ENCODE assay signal across 25 cellular contexts in the genomic region with DNA sequence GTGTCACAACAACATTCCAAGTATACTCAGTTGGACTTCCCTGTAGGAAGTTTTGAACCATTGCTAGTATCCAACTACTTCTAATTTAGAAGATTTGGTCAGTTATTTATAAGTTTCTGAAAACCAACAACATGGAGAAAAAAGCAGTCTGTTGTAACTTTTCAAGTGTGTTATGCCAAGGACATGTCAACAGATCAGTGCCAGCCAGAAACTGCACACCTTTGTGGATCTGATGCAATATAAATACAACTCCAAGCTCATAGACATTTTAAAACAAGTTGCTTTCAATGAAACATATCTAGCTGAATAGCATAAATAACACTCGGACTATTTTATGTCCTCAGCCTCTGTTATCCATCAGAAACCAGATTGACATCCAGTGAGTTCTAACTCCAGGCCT. TPM values are rescaled to one million over a fixed set of nuclear protein-coding genes. Genes with fewer than 3 reads are reported as not detected.
DNase-seq lines count a peak whose midpoint lies in the region; ATAC-seq and TF ChIP-seq lines count a peak whose summit lies in the region.
"Had no signal": no experiment of that assay in that cellular context is flagged by ENCODE, and none has a peak within 500 bp of the region (broad histone marks: within the 10 kb centered on the region; RNA-seq: fewer than 3 reads in every experiment).

No MANE protein-coding gene starts in this region.

- H3K4me1 ChIP-seq in GM23248 (ENCODE audit: insufficient read depth) (peaks cover 23% of the 10 kb centered on the region), Loucy (ENCODE audit: insufficient read depth, low read length, poor library complexity, severe bottlenecking) (peaks cover 9% of the 10 kb centered on the region), trophoblast cell (ENCODE audit: control insufficient read depth in 1 of 2, insufficient read depth in 2 of 2, low read length in 2 of 2) (peaks cover 22 to 25% of the 10 kb centered on the region in 2 experiments), ascending aorta (no peaks in the 10 kb centered on the region)
- H3K4me1 ChIP-seq: HAP-1 had no signal

- H3K27me3 ChIP-seq in GM23248 (replicated peaks; ENCODE audit: insufficient read depth) (no peaks in the 10 kb centered on the region), Loucy (ENCODE audit: insufficient read depth, low read length, poor library complexity, severe bottlenecking) (no peaks in the 10 kb centered on the region), trophoblast cell (ENCODE audit: insufficient read depth, low read length) (no peaks in the 10 kb centered on the region), ascending aorta (no peaks in the 10 kb centered on the region)
- H3K27me3 ChIP-seq: SJSA1 had no signal

- WGBS in GM23248 (ENCODE audit: low coverage in 1 of 2, low lambda C conversion rate in 2 of 2, missing lambda C conversion rate in 2 of 2), 2 experiments, result 100% methylated on average over 1 of the region's 1 CpG
- no CpG with 5 or more reads among the region's 1 CpG for WGBS in trophoblast cell (ENCODE audit: extremely low coverage, insufficient coverage, insufficient read length)

- H3K4ac ChIP-seq in trophoblast cell (ENCODE audit: low read depth, low read length), result no peak overlapping the region

- H3K9me2 ChIP-seq in GM23248 (ENCODE audit: insufficient read depth), result no peaks in the 10 kb centered on the region
- no peaks in the 10 kb centered on the region for H3K9me2 ChIP-seq in Loucy (replicated peaks; ENCODE audit: low read depth, low read length)

- H3K27ac ChIP-seq in GM23248 (no peak overlapping the region), trophoblast cell (ENCODE audit: low read depth, low read length) (no peak overlapping the region), ascending aorta (no peak overlapping the region)
- H3K27ac ChIP-seq: C4-2B, PC-9, SJSA1 had no signal

- peaks cover 25% of the 10 kb centered on the region for H3K79me1 ChIP-seq in trophoblast cell (ENCODE audit: low read length)

- no peak overlapping the region for H4K91ac ChIP-seq in trophoblast cell (ENCODE audit: low read depth, low read length)

- H3K79me2 ChIP-seq in GM23248 (ENCODE audit: insufficient read depth) (no peaks in the 10 kb centered on the region), Loucy (ENCODE audit: insufficient read depth, low read length) (no peaks in the 10 kb centered on the region), trophoblast cell (ENCODE audit: control insufficient read depth, insufficient read depth, low read length, poor library complexity) (peaks cover 3% of the 10 kb centered on the region)

- in situ Hi-C loops in GM23248 (cut with MboI), result no loop called here

- H3K14ac ChIP-seq in trophoblast cell (ENCODE audit: low read length), result no peak overlapping the region

- no peak for TF ChIP-seq CTCF in Loucy (conservative IDR thresholded peaks at IDR 0.05; ENCODE audit: low read length)
- no peak for TF ChIP-seq CTCF in ascending aorta (IDR thresholded peaks at IDR 0.05)

- H2BK12ac ChIP-seq in trophoblast cell (ENCODE audit: low read length), result no peak overlapping the region

- no peak for DNase-seq in GM23248
- DNase-seq in left lobe of liver (ENCODE audit: low spot score), result no peak
- no peak for DNase-seq in trophoblast cell
- DNase-seq in ascending aorta (ENCODE audit: low spot score in 2 of 2), result no peak
- DNase-seq: CD8-positive, alpha-beta memory T cell; DMS 273 treated with DMSO at 0.1 percent for 48 hours; HFFc6; IMR-90; KG1; NCI-H1092; NCI-H1417 treated with DMSO at 0.1 percent for 48 hours; NCI-H1694 treated with DMSO at 0.1 percent for 48 hours; NCI-H2081; NCI-H446 treated with DMSO at 0.1 percent for 48 hours; NCI-H526; NCI-H82; PC-9 had no signal

- no peaks in the 10 kb centered on the region for H4K20me1 ChIP-seq in GM23248 (ENCODE audit: insufficient read depth)
- H4K20me1 ChIP-seq in Loucy (ENCODE audit: insufficient read depth, low read length, poor library complexity, severe bottlenecking), result no peaks in the 10 kb centered on the region

- H3F3A ChIP-seq in GM23248 (ENCODE audit: insufficient read depth) (peaks cover 9% of the 10 kb centered on the region), Loucy (ENCODE audit: low read depth) (no peaks in the 10 kb centered on the region)

- no peak overlapping the region for H3K4me2 ChIP-seq in GM23248 (ENCODE audit: unreplicated experiment)
- H3K4me2 ChIP-seq in Loucy (ENCODE audit: low read depth, low read length, poor library complexity, severe bottlenecking), result no peak overlapping the region
- no peak overlapping the region for H3K4me2 ChIP-seq in trophoblast cell (ENCODE audit: low read length)
- H3K4me2 ChIP-seq: GM23338, PC-9 had no signal

- H3K4me3 ChIP-seq in GM23248 (no peak overlapping the region), Loucy (ENCODE audit: low read length, poor library complexity, severe bottlenecking) (no peak overlapping the region), trophoblast cell (ENCODE audit: low read depth, low read length) (no peak overlapping the region), ascending aorta (no peak overlapping the region)
- H3K4me3 ChIP-seq: GM23338, HAP-1, PC-9, SJSA1 had no signal

- no peak overlapping the region for H2AK5ac ChIP-seq in trophoblast cell (ENCODE audit: low read length)

- peak overlapping the region; percentile 38 for H2BK5ac ChIP-seq in trophoblast cell (ENCODE audit: low read depth, low read length, poor library complexity)

- no peak overlapping the region for H4K8ac ChIP-seq in trophoblast cell (ENCODE audit: low read depth, low read length)

- H3K36me3 ChIP-seq in GM23248 (ENCODE audit: low read depth), result no peaks in the 10 kb centered on the region
- H3K36me3 ChIP-seq in Loucy (ENCODE audit: insufficient read depth, low read length), result no peaks in the 10 kb centered on the region
- no peaks in the 10 kb centered on the region for H3K36me3 ChIP-seq in trophoblast cell (ENCODE audit: control insufficient read depth in 1 of 2, insufficient read depth in 2 of 2, low read length in 2 of 2)
- H3K36me3 ChIP-seq in ascending aorta, result no peaks in the 10 kb centered on the region
- H3K36me3 ChIP-seq: HAP-1, SJSA1 had no signal

- no peak overlapping the region for H4K12ac ChIP-seq in trophoblast cell (ENCODE audit: low read depth, low read length)

- intact Hi-C loops in ascending aorta (cut with DNase I), result no loop called here

- H2AFZ ChIP-seq in GM23248, result peak overlapping the region; percentile 53; the same call in 1 of the 2 replicates
- peak overlapping the region; percentile 33; the same call in 1 of the 2 replicates for H2AFZ ChIP-seq in Loucy (ENCODE audit: low read length)
- H2AFZ ChIP-seq in trophoblast cell (ENCODE audit: insufficient read depth, low read length, poor library complexity), result no peak overlapping the region
- H2AFZ ChIP-seq: GM23338, PC-9 had no signal

- H3K9me3 ChIP-seq in GM23248 (ENCODE audit: low read depth) (no peaks in the 10 kb centered on the region), Loucy (ENCODE audit: insufficient read depth, low read depth, low read length) (no peaks in the 10 kb centered on the region), trophoblast cell (ENCODE audit: insufficient read depth, low read depth, low read length) (no peaks in the 10 kb centered on the region), ascending aorta (no peaks in the 10 kb centered on the region)
- H3K9me3 ChIP-seq: HAP-1, SJSA1 had no signal

- H3K18ac ChIP-seq in trophoblast cell (ENCODE audit: low read length), result no peak overlapping the region

- H3K23ac ChIP-seq in trophoblast cell (ENCODE audit: low read length), result no peak overlapping the region

- H3K9ac ChIP-seq in GM23248, result no peak overlapping the region
- no peak overlapping the region for H3K9ac ChIP-seq in Loucy (ENCODE audit: low read depth, low read length, poor library complexity, severe bottlenecking)
- H3K9ac ChIP-seq in trophoblast cell (ENCODE audit: low read length), result no peak overlapping the region

- peak; percentile 80 for ATAC-seq in left lobe of liver
- ATAC-seq in HG02610 (IDR thresholded peaks at IDR 0.05; ENCODE audit: unreplicated experiment), result no peak
- no peak for ATAC-seq in HG02885 (IDR thresholded peaks at IDR 0.05; ENCODE audit: poor library complexity, unreplicated experiment)
- ATAC-seq: GM23338, Right ventricle myocardium inferior had no signal

- H2BK120ac ChIP-seq in trophoblast cell (ENCODE audit: insufficient read depth, low read length, poor library complexity), result no peak overlapping the region

RNA-seq across cellular contexts. Expression of gene CARMIL1, which starts 58.3 kb away (rescaled TPM):
- 6.3 and 10.9 TPM in 2 replicates for total RNA-seq in GM23248 (2014; rRNA removed; shearing (Covaris generic))
- polyA plus RNA-seq in GM23248 (2016; fragmentation: Nextera tagmentation; extraction: Ambion mirVana), result 11.0 and 11.9 TPM in 2 replicates
- total RNA-seq in left lobe of liver (4.0 TPM), ascending aorta (16.1 TPM)
- polyA plus RNA-seq in trophoblast cell (2013), result 14.3 and 14.6 TPM in 2 replicates
- polyA plus RNA-seq: CD8-positive, alpha-beta memory T cell had no signal
